15 cellular contexts compared by ENCODE assay signal in the genomic region with DNA sequence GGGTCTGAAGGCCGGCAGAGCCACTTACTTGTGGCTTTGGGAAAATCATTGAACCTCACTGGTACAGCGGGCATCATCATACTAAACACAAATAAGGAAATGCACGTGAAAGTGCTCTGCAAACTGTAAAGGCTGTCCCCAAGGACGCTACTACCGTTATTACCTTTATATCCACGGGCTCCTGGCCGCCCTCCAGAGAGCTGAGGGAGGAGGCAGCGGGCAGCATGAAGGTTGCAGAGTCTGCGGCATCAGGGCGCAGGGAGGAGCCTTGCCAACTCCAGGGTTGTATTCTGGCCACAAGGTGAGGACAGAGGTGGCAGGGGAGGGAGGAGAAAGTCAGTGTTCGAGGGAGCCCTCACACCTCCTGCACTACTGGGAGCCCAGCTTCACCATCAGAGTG.
DNase-seq lines count a peak whose midpoint lies in the region; ATAC-seq and TF ChIP-seq lines count a peak whose summit lies in the region.
"Had no signal": no experiment of that assay in that cellular context is flagged by ENCODE, and none has a peak within 500 bp of the region (broad histone marks: within the 10 kb centered on the region; RNA-seq: fewer than 3 reads in every experiment).

No MANE protein-coding gene starts in this region.

- H3K27me3 Mint-ChIP-seq in neural crest cell (ENCODE audit: low read depth) = no peaks in the 10 kb centered on the region

- H3K36me3 Mint-ChIP-seq in neural crest cell (ENCODE audit: low read depth) = no peaks in the 10 kb centered on the region
- H3K36me3 Mint-ChIP-seq: CD14-positive monocyte; CD8-positive, alpha-beta T cell had no signal

- H3K4me3 Mint-ChIP-seq in neural crest cell = no peak overlapping the region
- H3K4me3 Mint-ChIP-seq: CD8-positive, alpha-beta T cell; HFFc6 had no signal

- H3K9me3 ChIP-seq in colonic mucosa (no peaks in the 10 kb centered on the region), Peyer's patch (no peaks in the 10 kb centered on the region)

- H3K27me3 ChIP-seq in colonic mucosa (no peaks in the 10 kb centered on the region), Peyer's patch (no peaks in the 10 kb centered on the region)

- no peak overlapping the region for H3K4me3 ChIP-seq in colonic mucosa
- no peak overlapping the region for H3K4me3 ChIP-seq in Peyer's patch

- no peak for ATAC-seq in HG03432 (IDR thresholded peaks at IDR 0.05; ENCODE audit: unreplicated experiment)
- ATAC-seq in HG03159 (IDR thresholded peaks at IDR 0.05; ENCODE audit: unreplicated experiment) = no peak
- ATAC-seq: CD8-positive, alpha-beta T cell had no signal

- peak overlapping the region; percentile 84 for H3K27ac Mint-ChIP-seq in neural crest cell (ENCODE audit: unreplicated experiment)
- H3K27ac Mint-ChIP-seq: CD8-positive, alpha-beta T cell; HFFc6 had no signal

- no peak for TF ChIP-seq POLR2A in Peyer's patch (IDR thresholded peaks at IDR 0.05)

- H3K9ac ChIP-seq in colonic mucosa (ENCODE audit: low read depth in 2 of 2, low read length in 2 of 2) = no peak overlapping the region

- H3K4me1 Mint-ChIP-seq in neural crest cell = no peaks in the 10 kb centered on the region
- H3K4me1 Mint-ChIP-seq: CD14-positive monocyte had no signal

- TF ChIP-seq CTCF in colonic mucosa (IDR thresholded peaks at IDR 0.05) (no peak), neural crest cell (conservative IDR thresholded peaks at IDR 0.05) (no peak), Peyer's patch (IDR thresholded peaks at IDR 0.05) (no peak)

- H3K9me3 Mint-ChIP-seq in neural crest cell = no peaks in the 10 kb centered on the region
- H3K9me3 Mint-ChIP-seq: CD8-positive, alpha-beta T cell; HFFc6 had no signal

- no peaks in the 10 kb centered on the region for H3K36me3 ChIP-seq in colonic mucosa
- no peaks in the 10 kb centered on the region for H3K36me3 ChIP-seq in Peyer's patch

- DNase-seq in DMS153 (lab: John Stamatoyannopoulos, UW) = peak; percentile 12
- DNase-seq in DMS153 treated with DMSO at 0.1 percent for 48 hours (lab: John Stamatoyannopoulos, UW; ENCODE audit: unreplicated experiment) = no peak
- peak; percentile 74 for DNase-seq in NCI-H1436 (lab: John Stamatoyannopoulos, UW)
- DNase-seq in colonic mucosa = peak; percentile 22
- DNase-seq in neural crest cell (ENCODE audit: low read depth, low spot score) = no peak
- DNase-seq in Peyer's patch = no peak
- DNase-seq: CD8-positive, alpha-beta T cell; COR-L47; HCEC 1CT; HFFc6 had no signal

- H3K4me1 ChIP-seq in colonic mucosa = no peaks in the 10 kb centered on the region
- H3K4me1 ChIP-seq in Peyer's patch = no peaks in the 10 kb centered on the region

- H3K27ac ChIP-seq in colonic mucosa = no peak overlapping the region
- H3K27ac ChIP-seq in Peyer's patch = no peak overlapping the region
- H3K27ac ChIP-seq: 22Rv1, HL-60 had no signal

- intact Hi-C loops in colonic mucosa (cut with DNase I) = no loop called here

Comparison
In these comparisons a context has a peak if more than half of its experiments do, and no peak if none do; other contexts are left out.
1. DNase-seq: peak in DMS153 (single experiment), NCI-H1436 (single experiment) and colonic mucosa (single experiment); none in DMS153 treated with DMSO at 0.1 percent for 48 hours (single experiment), neural crest cell (single experiment) and Peyer's patch (0 of 3).